In the genomic region with DNA sequence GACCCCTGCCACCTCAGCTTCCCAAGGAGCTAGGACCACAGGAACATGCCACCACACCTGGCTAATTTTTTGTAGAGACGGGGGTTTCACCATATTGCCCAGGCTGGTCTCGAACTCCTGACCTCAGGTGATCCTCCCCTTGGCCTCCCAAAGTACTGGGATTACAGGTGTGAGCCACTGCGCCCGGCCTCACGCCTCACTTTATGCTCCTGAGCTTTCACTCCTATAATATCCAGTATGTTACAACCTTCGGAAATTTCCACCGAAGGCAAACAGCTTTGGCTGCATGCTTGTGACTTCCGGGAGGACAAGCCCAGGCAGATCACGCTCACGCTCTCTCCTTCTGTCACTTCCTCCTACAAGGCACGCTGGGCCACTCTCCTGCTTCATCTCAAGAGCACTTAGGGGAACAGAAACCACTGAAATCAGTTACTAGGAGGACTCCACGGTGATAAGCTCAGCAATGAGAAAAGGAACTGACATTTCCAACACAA, we compare ENCODE assay signal across 8 cellular contexts. TPM values are rescaled to one million over a fixed set of nuclear protein-coding genes. Genes with fewer than 3 reads are reported as not detected.
DNase-seq lines count a peak whose midpoint lies in the region; ATAC-seq and TF ChIP-seq lines count a peak whose summit lies in the region.

No MANE protein-coding gene starts in this region.

- H3K9me3 ChIP-seq in liver (ENCODE audit: control insufficient read depth in 4 of 4, low read length in 3 of 4) = no peaks in the 10 kb centered on the region

- H3K27ac ChIP-seq in RWPE1 (peak overlapping the region; percentile 68), liver (ENCODE audit: low read depth in 1 of 2, low read length in 2 of 2) (peak overlapping the region; percentile 17 to 18), brain microvascular endothelial cell (no peak overlapping the region)

- TF ChIP-seq CTCF in RWPE1 (conservative IDR thresholded peaks at IDR 0.05; ENCODE audit: low read depth) (no peak), liver (IDR thresholded peaks at IDR 0.05; ENCODE audit: low read depth, low read length, missing input control) (no peak), brain microvascular endothelial cell (IDR thresholded peaks at IDR 0.05; ENCODE audit: low read depth, low read length, missing control alignments) (no peak)

- H3K9ac ChIP-seq in liver (ENCODE audit: low read depth in 1 of 2, low read length in 2 of 2) = no peak overlapping the region

- no peak for TF ChIP-seq RAD21 in liver (IDR thresholded peaks at IDR 0.05)

- in situ Hi-C loops in brain microvascular endothelial cell (cut with HindIII; ENCODE audit: low pct_ligation_motif_present, low sequenced_read_pairs) = no loop called here

- POLR2A ChIA-PET in RWPE1 (lab: Yijun Ruan, JAX; ENCODE audit: low non-redundant PET) = no interaction called here

- ATAC-seq in HG02938 (IDR thresholded peaks at IDR 0.05; ENCODE audit: unreplicated experiment) = peak; percentile 65

- no peaks in the 10 kb centered on the region for H3K27me3 ChIP-seq in liver (ENCODE audit: control insufficient read depth in 4 of 4, insufficient read depth in 4 of 4, low read length in 3 of 4)
- no peaks in the 10 kb centered on the region for H3K27me3 ChIP-seq in brain microvascular endothelial cell (replicated peaks)

- H3K4me1 ChIP-seq in liver (ENCODE audit: control insufficient read depth in 4 of 4, insufficient read depth in 4 of 4, low read length in 3 of 4) = peaks cover 0 to 19% (median 13%) of the 10 kb centered on the region in 4 donors

- CTCF ChIA-PET in RWPE1 (lab: Yijun Ruan, JAX) = no interaction called here

- WGBS in liver = 85% methylated on average over 12 of the region's 12 CpGs

- DNase-seq in NCI-H1694 treated with DMSO at 0.1 percent for 48 hours (lab: John Stamatoyannopoulos, UW) (peak; percentile 47), NCI-H1694 (lab: John Stamatoyannopoulos, UW) (no peak), RWPE1 (ENCODE audit: low spot score) (no peak), kidney glomerular epithelial cell (lab: John Stamatoyannopoulos, UW) (no peak), brain microvascular endothelial cell (no peak), foreskin melanocyte (no peak)

- H3K36me3 ChIP-seq in liver (ENCODE audit: control insufficient read depth in 4 of 4, insufficient read depth in 3 of 4, low read depth in 1 of 4, low read length in 3 of 4) (peaks cover 2 to 40% (median 24%) of the 10 kb centered on the region in 4 donors), brain microvascular endothelial cell (replicated peaks) (peaks cover 32% of the 10 kb centered on the region)

- no peak overlapping the region for H3K4me3 ChIP-seq in liver (ENCODE audit: low read depth in 1 of 3, low read length in 3 of 3)
- no peak overlapping the region for H3K4me3 ChIP-seq in brain microvascular endothelial cell (ENCODE audit: low read depth, low read length)

TF ChIP-seq in liver, 16 proteins besides CTCF, POLR2A, EP300 and RAD21:
- TF ChIP-seq NR2F2 (IDR thresholded peaks at IDR 0.05) (no peak), HNF4G (IDR thresholded peaks at IDR 0.05) (no peak), EGR1 (IDR thresholded peaks at IDR 0.05; ENCODE audit: low read depth in 2 of 2) (no peak), HNF4A (conservative IDR thresholded peaks at IDR 0.05) (no peak), GABPA (IDR thresholded peaks at IDR 0.05 in 1 of 2, conservative IDR thresholded peaks at IDR 0.05 in 1 of 2) (peak in 1 of 2 donors; percentile 35), SP1 (IDR thresholded peaks at IDR 0.05) (no peak)

RNA-seq across cellular contexts. Expression of a gene that starts 4.4 kb away (rescaled TPM):
- 10 to 100 TPM; 12.8 to 20.7 TPM for total RNA-seq in liver
- polyA plus RNA-seq in liver = 10 to 100 TPM; 12.9 to 20.1 TPM

RNA-seq across cellular contexts. Expression of a gene that starts 4.8 kb away (rescaled TPM):
- total RNA-seq in liver = 10 to 100 TPM; 11.4 to 12.3 TPM
- polyA plus RNA-seq in liver = 10 to 100 TPM in 1 of 2 donors, 1 to 10 TPM in 1; 9.7 to 14.9 TPM

RNA-seq across cellular contexts. Expression of a gene that starts 4.9 kb away (rescaled TPM):
- 10 to 100 TPM in 1 of 2 donors, 1 to 10 TPM in 1; 1.0 to 22.3 TPM for total RNA-seq in liver
- polyA plus RNA-seq in liver = 1 to 10 TPM; 2.3 to 3.9 TPM
